Comparison of ENCODE assay signal across 10 cellular contexts in the genomic region with DNA sequence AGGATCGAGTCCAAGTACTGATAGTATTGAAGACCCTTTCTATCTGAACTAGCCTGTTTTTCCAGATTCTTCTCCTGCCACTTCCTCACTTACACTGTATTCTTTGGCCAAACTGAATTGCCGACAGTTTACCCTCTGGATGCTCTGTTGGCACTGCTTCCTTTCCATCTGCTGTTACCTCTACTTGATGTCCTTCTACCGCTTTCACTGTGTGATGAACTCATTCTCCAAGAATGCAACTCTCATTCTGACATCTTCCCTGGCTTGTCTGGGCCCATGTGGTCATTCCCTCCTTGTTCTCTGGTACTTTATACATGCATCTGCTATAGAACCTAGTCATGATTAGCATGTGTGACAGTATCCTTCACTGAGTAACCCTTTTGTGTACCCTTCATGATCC. TPM values are rescaled to one million over a fixed set of nuclear protein-coding genes. Genes with fewer than 3 reads are reported as not detected.
A peak's percentile ranks its signal among the peaks of the same experiment; 100 is the strongest.
DNase-seq lines count a peak whose midpoint lies in the region; ATAC-seq and TF ChIP-seq lines count a peak whose summit lies in the region.
"Had no signal": no experiment of that assay in that cellular context is flagged by ENCODE, and none has a peak within 500 bp of the region (broad histone marks: within the 10 kb centered on the region; RNA-seq: fewer than 3 reads in every experiment).

No MANE protein-coding gene starts in this region.

- no peak for TF ChIP-seq EP300 in transverse colon (IDR thresholded peaks at IDR 0.05; ENCODE audit: low read depth)

- POLR2A ChIA-PET in AG04450 (lab: Yijun Ruan, JAX): no interaction called here

- CTCF ChIA-PET in AG04450 (lab: Charles Lee): interaction anchor here (0.6 to 21.3 kb wide), 4 partner anchors 8 to 359 kb away, joined by 3 to 459 read pairs (median 16); no protein-coding TSS in a partner anchor

- TF ChIP-seq POLR2A in transverse colon (IDR thresholded peaks at IDR 0.05) (no peak), vagina (IDR thresholded peaks at IDR 0.05) (no peak)

- DNase-seq in AG04450 (ENCODE audit: low read depth, low spot score) (peak; percentile 48), HK-2 (ENCODE audit: unreplicated experiment) (peak; percentile 32), iris pigment epithelial cell (ENCODE audit: low read depth) (peak; percentile 88), transverse colon (no peak), vagina (ENCODE audit: extremely low spot score in 2 of 2) (no peak), mucosa of gallbladder (ENCODE audit: low spot score) (no peak)
- no peak for DNase-seq in activated naive CD8-positive, alpha-beta T cell treated with anti-CD3 and anti-CD28 coated beads, Interleukin-2, amount 50 U/mL, for 24 hours
- DNase-seq: foreskin melanocyte, Peyer's patch had no signal

- H3K27me3 Mint-ChIP-seq in activated naive CD8-positive, alpha-beta T cell treated with anti-CD3 and anti-CD28 coated beads, Interleukin-2, amount 50 U/mL, for 24 hours: no peaks in the 10 kb centered on the region

- peaks cover 39% of the 10 kb centered on the region for H3K36me3 Mint-ChIP-seq in activated naive CD8-positive, alpha-beta T cell treated with anti-CD3 and anti-CD28 coated beads, Interleukin-2, amount 50 U/mL, for 24 hours (ENCODE audit: low read depth)

- peaks cover 0 to 26% (median 6%) of the 10 kb centered on the region in 4 donors for H3K36me3 ChIP-seq in transverse colon
- H3K36me3 ChIP-seq in vagina: peaks cover 0 to 17% of the 10 kb centered on the region in 2 donors

- peak overlapping the region; percentile 63 for H3K27ac Mint-ChIP-seq in activated naive CD8-positive, alpha-beta T cell treated with anti-CD3 and anti-CD28 coated beads, Interleukin-2, amount 50 U/mL, for 24 hours

- H3K4me1 ChIP-seq in transverse colon: no peaks in the 10 kb centered on the region
- no peaks in the 10 kb centered on the region for H3K4me1 ChIP-seq in vagina

- H3K27ac ChIP-seq in AG04450 (ENCODE audit: low read depth, low read length): peak overlapping the region; percentile 47
- H3K27ac ChIP-seq in transverse colon: no peak overlapping the region
- no peak overlapping the region for H3K27ac ChIP-seq in vagina
- H3K27ac ChIP-seq: Peyer's patch had no signal

- in situ Hi-C loops in transverse colon (cut with MboI; ENCODE audit: low pct_ligation_motif_present in 1 of 4, low pct_unique_long_range_greater_than_20kb in 1 of 4, low sequenced_read_pairs in 3 of 4): loop anchor here in 3 of 4 donors (10.0 to 25.0 kb wide), 3 partner anchors 113 to 363 kb away; partner anchors contain the start of gene TGM2 (in 1 of the 3)

- no peak for ATAC-seq in activated naive CD8-positive, alpha-beta T cell treated with anti-CD3 and anti-CD28 coated beads, Interleukin-2, amount 50 U/mL, for 24 hours
- no peak for ATAC-seq in HG02970 (IDR thresholded peaks at IDR 0.05; ENCODE audit: low FRiP score, unreplicated experiment)

- peaks cover 51% of the 10 kb centered on the region for H3K4me1 Mint-ChIP-seq in activated naive CD8-positive, alpha-beta T cell treated with anti-CD3 and anti-CD28 coated beads, Interleukin-2, amount 50 U/mL, for 24 hours

- H3K9me3 Mint-ChIP-seq in activated naive CD8-positive, alpha-beta T cell treated with anti-CD3 and anti-CD28 coated beads, Interleukin-2, amount 50 U/mL, for 24 hours: no peaks in the 10 kb centered on the region

- no peak overlapping the region for H3K4me3 Mint-ChIP-seq in activated naive CD8-positive, alpha-beta T cell treated with anti-CD3 and anti-CD28 coated beads, Interleukin-2, amount 50 U/mL, for 24 hours

- no peak overlapping the region for H3K4me3 ChIP-seq in AG04450 (ENCODE audit: low read depth, low read length)
- H3K4me3 ChIP-seq in transverse colon: no peak overlapping the region
- H3K4me3 ChIP-seq in vagina: no peak overlapping the region
- H3K4me3 ChIP-seq: Peyer's patch had no signal

- H3K27me3 ChIP-seq in AG04450 (ENCODE audit: control insufficient read depth, insufficient read depth, low read length) (no peaks in the 10 kb centered on the region), transverse colon (no peaks in the 10 kb centered on the region), vagina (no peaks in the 10 kb centered on the region)
- H3K27me3 ChIP-seq: Peyer's patch had no signal

- no peaks in the 10 kb centered on the region for H3K9me3 ChIP-seq in AG04450 (ENCODE audit: control insufficient read depth, insufficient read depth, low read length)
- no peaks in the 10 kb centered on the region for H3K9me3 ChIP-seq in transverse colon
- no peaks in the 10 kb centered on the region for H3K9me3 ChIP-seq in vagina
- H3K9me3 ChIP-seq: Peyer's patch had no signal

- intact Hi-C loops in transverse colon (cut with DNase I; ENCODE audit: low total_unique reads): no loop called here
- intact Hi-C loops in vagina (cut with DNase I): loop anchor here (10.0 kb wide), 1 partner anchor 275 kb away; no protein-coding TSS in a partner anchor

- TF ChIP-seq CTCF in AG04450 (IDR thresholded peaks at IDR 0.05; ENCODE audit: low read depth, low read length): no peak
- TF ChIP-seq CTCF in transverse colon (IDR thresholded peaks at IDR 0.05): no peak
- no peak for TF ChIP-seq CTCF in vagina (IDR thresholded peaks at IDR 0.05)

- 69 to 80% methylated on average over 3 of the region's 3 CpGs for WGBS in transverse colon (ENCODE audit: low coverage in 1 of 2), 2 donors

RNA-seq across cellular contexts. Expression of gene RPRD1B, which starts 16.3 kb away (rescaled TPM):
- polyA plus RNA-seq in AG04450 (2011; rRNA removed): 21.5 and 23.7 TPM in 2 replicates
- polyA minus RNA-seq in AG04450 (2011; rRNA and poly(A)+ RNA removed): 16.1 and 20.2 TPM in 2 replicates
- total RNA-seq in transverse colon (10 to 100 TPM; 16.5 to 35.9 (median 21.0) TPM), vagina (23.8 TPM), mucosa of gallbladder (30.5 TPM)

RNA-seq across cellular contexts. Expression of gene TTI1, which starts 16.5 kb away (rescaled TPM):
- polyA plus RNA-seq in AG04450 (2011; rRNA removed): 14.7 and 15.1 TPM in 2 replicates
- 23.1 and 25.2 TPM in 2 replicates for polyA minus RNA-seq in AG04450 (2011; rRNA and poly(A)+ RNA removed)
- total RNA-seq in transverse colon: 10 to 100 TPM in 2 of 4 donors, 1 to 10 TPM in 2; 4.5 to 19.5 (median 9.4) TPM
- 13.5 TPM for total RNA-seq in vagina
- total RNA-seq in mucosa of gallbladder: 19.1 TPM

Comparison
In these comparisons a context has a peak if more than half of its experiments do, and no peak if none do; other contexts are left out.
1. DNase-seq: peak in AG04450 (single experiment), HK-2 (single experiment) and iris pigment epithelial cell (single experiment); none in activated naive CD8-positive, alpha-beta T cell treated with anti-CD3 and anti-CD28 coated beads, Interleukin-2, amount 50 U/mL, for 24 hours (single experiment), transverse colon (single experiment), vagina (0 of 2) and mucosa of gallbladder (single experiment).